ENCODE assay signal across 19 cellular contexts in the genomic region with DNA sequence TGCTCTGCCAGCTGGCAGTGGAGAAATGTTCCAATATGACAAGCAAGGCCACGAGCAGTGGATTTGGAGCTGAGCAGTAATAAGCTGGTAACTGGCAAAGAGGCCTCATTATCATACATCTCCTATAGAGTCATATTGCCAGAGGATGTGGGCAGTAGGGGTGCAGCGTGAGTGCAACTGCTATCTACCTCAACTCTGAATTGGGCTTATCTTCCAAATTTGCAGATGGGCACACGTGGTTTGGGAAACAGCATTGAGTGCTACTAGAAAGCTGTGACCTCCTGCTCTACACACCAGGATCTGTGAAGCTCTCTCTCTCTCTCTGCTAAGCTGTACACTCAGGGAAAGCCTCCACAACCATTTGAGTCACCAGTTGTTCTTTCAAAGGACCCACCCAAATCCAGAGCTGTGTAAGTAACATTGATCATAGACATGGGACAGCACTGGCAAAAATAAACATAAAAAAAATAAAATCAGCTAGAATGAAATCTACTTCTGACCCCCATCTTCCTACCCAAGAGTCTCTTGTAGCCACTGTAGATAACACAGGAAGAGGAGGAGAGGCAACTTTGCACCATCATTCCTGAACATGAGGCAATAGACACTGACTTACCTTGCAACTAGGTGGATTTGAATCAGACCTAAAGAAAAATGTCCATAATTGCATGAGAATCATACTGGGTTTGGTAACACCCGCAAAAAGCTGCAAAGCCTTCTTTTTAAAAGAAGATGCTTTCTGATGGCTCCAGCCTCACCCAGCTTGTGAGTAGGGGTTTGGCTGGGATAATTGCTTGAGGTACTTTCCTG.
DNase-seq lines count a peak whose midpoint lies in the region; ATAC-seq lines count a peak whose summit lies in the region.
"Had no signal": no experiment of that assay in that cellular context is flagged by ENCODE, and none has a peak within 500 bp of the region (broad histone marks: within the 10 kb centered on the region; RNA-seq: fewer than 3 reads in every experiment).

No MANE protein-coding gene starts in this region.

- intact Hi-C loops in Right ventricle myocardium inferior (cut with DNase I) (no loop called here), right cardiac atrium (cut with DNase I) (loop anchor here in 1 of 4 donors (10.0 kb wide), 1 partner anchor 63 kb away; no protein-coding TSS in a partner anchor)

- H3K4me3 Mint-ChIP-seq in T-helper 2 cell treated with Interferon-gamma antibody and Interleukin-4, amounts not matched to agents 5 μg/mL and 100 μg/mL, for 36 hours, result no peak overlapping the region
- peak overlapping the region; percentile 38 for H3K4me3 Mint-ChIP-seq in natural killer cell treated with Interleukin-12 subunit alpha and Interleukin-12 subunit beta and Interleukin-15 and Interleukin-18, amount 100 ng/mL, for 72 hours
- H3K4me3 Mint-ChIP-seq: endodermal cell had no signal

- peaks cover 11% of the 10 kb centered on the region for H3K4me1 Mint-ChIP-seq in T-helper 2 cell treated with Interferon-gamma antibody and Interleukin-4, amounts not matched to agents 5 μg/mL and 100 μg/mL, for 36 hours (ENCODE audit: low read depth)
- H3K4me1 Mint-ChIP-seq in natural killer cell treated with Interleukin-12 subunit alpha and Interleukin-12 subunit beta and Interleukin-15 and Interleukin-18, amount 100 ng/mL, for 72 hours (ENCODE audit: low read depth in 2 of 2), result peaks cover 33 to 45% of the 10 kb centered on the region in 2 donors
- H3K4me1 Mint-ChIP-seq: endodermal cell had no signal

- H3K27me3 Mint-ChIP-seq in T-helper 2 cell treated with Interferon-gamma antibody and Interleukin-4, amounts not matched to agents 5 μg/mL and 100 μg/mL, for 36 hours (ENCODE audit: low read depth), result peaks cover 15% of the 10 kb centered on the region
- H3K27me3 Mint-ChIP-seq in natural killer cell treated with Interleukin-12 subunit alpha and Interleukin-12 subunit beta and Interleukin-15 and Interleukin-18, amount 100 ng/mL, for 72 hours, result peaks cover 36 to 66% of the 10 kb centered on the region in 2 donors

- no peak overlapping the region for H3K27ac ChIP-seq in right cardiac atrium (ENCODE audit: low read length)
- H3K27ac ChIP-seq: gastrocnemius medialis, upper lobe of right lung had no signal

- no peaks in the 10 kb centered on the region for H3K9me3 ChIP-seq in right cardiac atrium (ENCODE audit: control insufficient read depth, low read length)
- H3K9me3 ChIP-seq: gastrocnemius medialis, upper lobe of right lung had no signal

- H3K27ac Mint-ChIP-seq in T-helper 2 cell treated with Interferon-gamma antibody and Interleukin-4, amounts not matched to agents 5 μg/mL and 100 μg/mL, for 36 hours, result no peak overlapping the region
- no peak overlapping the region for H3K27ac Mint-ChIP-seq in natural killer cell treated with Interleukin-12 subunit alpha and Interleukin-12 subunit beta and Interleukin-15 and Interleukin-18, amount 100 ng/mL, for 72 hours
- H3K27ac Mint-ChIP-seq: activated naive CD4-positive, alpha-beta T cell treated with anti-CD3 and anti-CD28 coated beads, Interleukin-2, amount 50 U/mL, for 72 hours; endodermal cell had no signal

- no peaks in the 10 kb centered on the region for H3K27me3 ChIP-seq in right cardiac atrium (ENCODE audit: control insufficient read depth, insufficient read depth)
- H3K27me3 ChIP-seq: gastrocnemius medialis, upper lobe of right lung had no signal

- DNase-seq in AG20443 (ENCODE audit: low spot score) (peak; percentile 39), dedifferentiated amniotic fluid mesenchymal stem cell (ENCODE audit: extremely low spot score) (peak; percentile 28), Right ventricle myocardium inferior (ENCODE audit: missing footprints) (no peak), right cardiac atrium (no peak), NCI-H2227 treated with DMSO at 0.1 percent for 48 hours (lab: John Stamatoyannopoulos, UW) (no peak), foreskin melanocyte (no peak)
- peak; percentile 22 for DNase-seq in T-helper 2 cell treated with Interferon-gamma antibody and Interleukin-4, amounts not matched to agents 5 μg/mL and 100 μg/mL, for 36 hours (ENCODE audit: low spot score)
- no peak for DNase-seq in natural killer cell treated with Interleukin-12 subunit alpha and Interleukin-12 subunit beta and Interleukin-15 and Interleukin-18, amount 100 ng/mL, for 72 hours (ENCODE audit: low spot score)
- DNase-seq: endodermal cell; gastrocnemius medialis; GF-D8; HCEC 1CT; MV-4-11; NCI-H2081; NCI-H526 treated with DMSO at 0.1 percent for 48 hours; stimulated activated CD4-positive, alpha-beta T cell treated with anti-CD3 and anti-CD28 coated beads, Interleukin-4, amount 100 ng/mL, for 24 hours; upper lobe of right lung had no signal

- no peak overlapping the region for H3K4me3 ChIP-seq in right cardiac atrium (ENCODE audit: low read length)
- H3K4me3 ChIP-seq: gastrocnemius medialis, upper lobe of right lung had no signal

- peak; percentile 74 to 76 for ATAC-seq in natural killer cell treated with Interleukin-12 subunit alpha and Interleukin-12 subunit beta and Interleukin-15 and Interleukin-18, amount 100 ng/mL, for 72 hours
- ATAC-seq in Right ventricle myocardium inferior (no peak), right cardiac atrium (no peak)
- ATAC-seq: gastrocnemius medialis, Panc1, upper lobe of right lung had no signal

- H3K36me3 Mint-ChIP-seq in T-helper 2 cell treated with Interferon-gamma antibody and Interleukin-4, amounts not matched to agents 5 μg/mL and 100 μg/mL, for 36 hours (ENCODE audit: low read depth), result no peaks in the 10 kb centered on the region
- H3K36me3 Mint-ChIP-seq in natural killer cell treated with Interleukin-12 subunit alpha and Interleukin-12 subunit beta and Interleukin-15 and Interleukin-18, amount 100 ng/mL, for 72 hours, result no peaks in the 10 kb centered on the region
- H3K36me3 Mint-ChIP-seq: activated naive CD4-positive, alpha-beta T cell treated with anti-CD3 and anti-CD28 coated beads, Interleukin-2, amount 50 U/mL, for 72 hours had no signal

- H3K4me1 ChIP-seq in right cardiac atrium (ENCODE audit: control insufficient read depth, insufficient read depth, low read length), result peaks cover 11% of the 10 kb centered on the region
- H3K4me1 ChIP-seq: upper lobe of right lung had no signal

- no peaks in the 10 kb centered on the region for H3K9me3 Mint-ChIP-seq in T-helper 2 cell treated with Interferon-gamma antibody and Interleukin-4, amounts not matched to agents 5 μg/mL and 100 μg/mL, for 36 hours
- no peaks in the 10 kb centered on the region for H3K9me3 Mint-ChIP-seq in natural killer cell treated with Interleukin-12 subunit alpha and Interleukin-12 subunit beta and Interleukin-15 and Interleukin-18, amount 100 ng/mL, for 72 hours
- H3K9me3 Mint-ChIP-seq: activated naive CD4-positive, alpha-beta T cell treated with anti-CD3 and anti-CD28 coated beads, Interleukin-2, amount 50 U/mL, for 72 hours; endodermal cell had no signal

- WGBS in right cardiac atrium, result 49% methylated on average over 4 of the region's 4 CpGs

Comparison
In these comparisons a context has a peak if more than half of its experiments do, and no peak if none do; other contexts are left out.
1. DNase-seq: peak in AG20443 (single experiment), T-helper 2 cell treated with Interferon-gamma antibody and Interleukin-4, amounts not matched to agents 5 μg/mL and 100 μg/mL, for 36 hours (single experiment) and dedifferentiated amniotic fluid mesenchymal stem cell (single experiment); none in natural killer cell treated with Interleukin-12 subunit alpha and Interleukin-12 subunit beta and Interleukin-15 and Interleukin-18, amount 100 ng/mL, for 72 hours (single experiment), Right ventricle myocardium inferior (single experiment), right cardiac atrium (0 of 3), NCI-H2227 treated with DMSO at 0.1 percent for 48 hours (single experiment) and foreskin melanocyte (single experiment).
2. ATAC-seq: peak in natural killer cell treated with Interleukin-12 subunit alpha and Interleukin-12 subunit beta and Interleukin-15 and Interleukin-18, amount 100 ng/mL, for 72 hours (2 of 2); none in Right ventricle myocardium inferior (single experiment) and right cardiac atrium (0 of 2).